ENCODE assay signal across 19 cellular contexts in genomic region chr3:166444336-166444735, GRCh38.
DNase-seq lines count a peak whose midpoint lies in the region; ATAC-seq and TF ChIP-seq lines count a peak whose summit lies in the region.
"Had no signal": no experiment of that assay in that cellular context is flagged by ENCODE, and none has a peak within 500 bp of the region (broad histone marks: within the 10 kb centered on the region; RNA-seq: fewer than 3 reads in every experiment).

No MANE protein-coding gene starts in this region.

- H3K27me3 ChIP-seq in neuron (ENCODE audit: insufficient read depth, low read length): no peaks in the 10 kb centered on the region
- no peaks in the 10 kb centered on the region for H3K27me3 ChIP-seq in ascending aorta
- H3K27me3 ChIP-seq: tibial nerve had no signal

- TF ChIP-seq CTCF in epithelial cell of esophagus (IDR thresholded peaks at IDR 0.05; ENCODE audit: insufficient read depth, low read depth, low read length, missing control alignments): no peak
- TF ChIP-seq CTCF in ascending aorta (IDR thresholded peaks at IDR 0.05): no peak

- ATAC-seq in HG02973 (IDR thresholded peaks at IDR 0.05; ENCODE audit: unreplicated experiment): no peak
- no peak for ATAC-seq in GM18511 (IDR thresholded peaks at IDR 0.05; ENCODE audit: unreplicated experiment)
- ATAC-seq: psoas muscle; stimulated activated naive CD8-positive, alpha-beta T cell treated with anti-CD3 and anti-CD28 coated beads, Interleukin-15, Interleukin-2, amounts not matched to agents 100 U/mL and 50 U/mL, for 24 hours had no signal

- intact Hi-C loops in ascending aorta (cut with DNase I): no loop called here

- H3K36me3 ChIP-seq in neuron (ENCODE audit: insufficient read depth, low read length) (no peaks in the 10 kb centered on the region), ascending aorta (no peaks in the 10 kb centered on the region)
- H3K36me3 ChIP-seq: left ventricle myocardium inferior, tibial nerve had no signal

- DNase-seq in ELR (ENCODE audit: low read depth) (peak; percentile 30), NCI-H510A (lab: John Stamatoyannopoulos, UW) (peak; percentile 43), epithelial cell of esophagus (ENCODE audit: low read depth) (peak; percentile 98), ascending aorta (ENCODE audit: low spot score in 2 of 2) (no peak), foreskin melanocyte (no peak)
- DNase-seq: CD4-positive, alpha-beta T cell; DND-41; effector CD8-positive, alpha-beta T cell; left ventricle myocardium inferior; MM.1S; NCI-H1436 treated with DMSO at 0.1 percent for 48 hours; NCI-H2227 treated with DMSO at 0.1 percent for 48 hours; psoas muscle; stimulated activated CD4-positive, alpha-beta T cell treated with anti-CD3 and anti-CD28 coated beads, Interleukin-2, amount 100 ng/mL, for 48 hours; stimulated activated naive CD8-positive, alpha-beta T cell treated with anti-CD3 and anti-CD28 coated beads, Interleukin-15, Interleukin-2, amounts not matched to agents 100 U/mL and 50 U/mL, for 24 hours had no signal

- H3K27ac ChIP-seq in ascending aorta: no peak overlapping the region
- H3K27ac ChIP-seq: left ventricle myocardium inferior, psoas muscle, tibial nerve had no signal

- peak overlapping the region; percentile 48 for H2AFZ ChIP-seq in neuron (ENCODE audit: low read depth, low read length)

- no peaks in the 10 kb centered on the region for H3K9me3 ChIP-seq in neuron (ENCODE audit: low read length)
- H3K9me3 ChIP-seq in ascending aorta: no peaks in the 10 kb centered on the region
- H3K9me3 ChIP-seq: left ventricle myocardium inferior, psoas muscle, tibial nerve had no signal

- H3K4me3 ChIP-seq in epithelial cell of esophagus (ENCODE audit: low read length) (no peak overlapping the region), neuron (ENCODE audit: low read length) (no peak overlapping the region), ascending aorta (no peak overlapping the region)
- H3K4me3 ChIP-seq: left ventricle myocardium inferior, psoas muscle, tibial nerve had no signal

- no peaks in the 10 kb centered on the region for H3K4me1 ChIP-seq in neuron (ENCODE audit: insufficient read depth, low read length)
- H3K4me1 ChIP-seq in ascending aorta: no peaks in the 10 kb centered on the region
- H3K4me1 ChIP-seq: left ventricle myocardium inferior, psoas muscle, tibial nerve had no signal

Comparison
In these comparisons a context has a peak if more than half of its experiments do, and no peak if none do; other contexts are left out.
1. DNase-seq: peak in ELR (single experiment), NCI-H510A (single experiment) and epithelial cell of esophagus (single experiment); none in ascending aorta (0 of 2) and foreskin melanocyte (single experiment).